In the genomic region with DNA sequence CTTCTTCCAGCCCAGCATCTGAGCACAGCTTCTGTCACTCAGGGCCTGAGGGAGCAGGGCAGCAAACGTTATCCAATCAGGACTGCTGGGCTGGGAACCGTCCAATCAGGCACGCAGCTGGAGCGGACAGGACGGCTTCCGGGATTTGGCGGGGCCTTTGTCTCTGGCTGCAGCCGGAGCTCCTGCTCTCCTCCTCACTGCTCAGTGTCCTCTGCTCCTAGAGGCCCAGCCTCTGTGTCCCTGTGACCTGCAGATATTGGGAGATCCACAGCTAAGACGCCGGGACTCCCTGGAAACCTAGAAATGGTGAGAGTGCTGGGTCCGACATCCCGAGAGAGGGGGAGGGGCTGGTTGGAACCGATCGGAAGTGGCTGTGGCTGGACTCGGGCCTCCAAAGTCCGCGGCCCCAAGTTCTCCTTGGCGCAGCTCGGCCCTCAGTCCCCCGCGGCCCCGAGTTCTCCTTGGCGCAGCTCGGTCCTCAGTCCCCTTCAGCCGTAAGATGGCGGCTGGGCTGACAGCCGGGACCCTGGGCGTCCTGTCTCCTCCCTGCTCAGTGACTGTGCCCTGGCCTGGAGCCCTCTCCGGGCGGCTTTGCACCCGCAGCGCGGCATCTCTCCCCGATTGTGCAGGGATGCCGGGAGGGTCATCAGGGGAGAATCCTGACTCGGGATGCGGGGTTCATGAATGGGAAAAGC, we compare ENCODE assay signal across 8 cellular contexts. TPM values are rescaled to one million over a fixed set of nuclear protein-coding genes. Genes with fewer than 3 reads are reported as not detected.
DNase-seq lines count a peak whose midpoint lies in the region; ATAC-seq and TF ChIP-seq lines count a peak whose summit lies in the region.

TSS of gene ZNF107 (plus strand) at position 154 of the 695 bp plus-strand sequence. CDS start at position 304, 150 bp downstream.

- peak within 1 kb of the TSS; percentile 95 to 98 (median 98) for H3K4me3 Mint-ChIP-seq in IgD-negative memory B cell

- H3K9me3 Mint-ChIP-seq in IgD-negative memory B cell = peaks cover 2 to 6% (median 3%) of the 10 kb centered on the region in 3 donors

- no peaks in the 10 kb centered on the region for H3K27me3 Mint-ChIP-seq in IgD-negative memory B cell

- peak within 1 kb of the TSS; percentile 95 for H3K4me3 ChIP-seq in epithelial cell of proximal tubule (ENCODE audit: low read depth, low read length)

- ATAC-seq in GM21529 (IDR thresholded peaks at IDR 0.05; ENCODE audit: unreplicated experiment) = peak; percentile 97

- TF ChIP-seq CTCF in epithelial cell of proximal tubule (conservative IDR thresholded peaks at IDR 0.05; ENCODE audit: low read depth, low read length) = no peak

- peak; percentile 97 for DNase-seq in DMS 273 treated with DMSO at 0.1 percent for 48 hours (lab: John Stamatoyannopoulos, UW)
- peak; percentile 34 for DNase-seq in OCI-M2 (lab: John Stamatoyannopoulos, UW; ENCODE audit: unreplicated experiment)
- DNase-seq in activated T-cell treated with anti-CD3 and anti-CD28 coated beads for 4 hours = peak; percentile 63
- no peak for DNase-seq in epithelial cell of proximal tubule (ENCODE audit: low read depth)
- DNase-seq in mucosa of gallbladder (ENCODE audit: low spot score) = peak; percentile 95
- DNase-seq in stimulated activated CD8-positive, alpha-beta memory T cell treated with anti-CD3 and anti-CD28 coated beads, Interleukin-4, amount 100 ng/mL, for 4 hours (ENCODE audit: low read depth in 2 of 2, low spot score in 1 of 2) = peak; percentile 59 to 70

- peak within 1 kb of the TSS; percentile 95 to 99 (median 98) for H3K27ac Mint-ChIP-seq in IgD-negative memory B cell

- peaks cover 34 to 42% (median 36%) of the 10 kb centered on the region in 3 donors for H3K4me1 Mint-ChIP-seq in IgD-negative memory B cell

- peaks cover 12% of the 10 kb centered on the region for H3K36me3 Mint-ChIP-seq in IgD-negative memory B cell

RNA-seq across cellular contexts. Expression of gene ZNF107, which starts in this region (rescaled TPM):
- polyA plus RNA-seq in IgD-negative memory B cell = 15.3 TPM
- total RNA-seq in epithelial cell of proximal tubule (5.9 TPM in 2 replicates), mucosa of gallbladder (6.6 TPM)
